4 cellular contexts compared by ENCODE assay signal in genomic region chr10:127699311-127699710, GRCh38. TPM values are rescaled to one million over a fixed set of nuclear protein-coding genes. Genes with fewer than 3 reads are reported as not detected.
"Had no signal": no experiment of that assay in that cellular context is flagged by ENCODE, and none has a peak within 500 bp of the region (broad histone marks: within the 10 kb centered on the region; RNA-seq: fewer than 3 reads in every experiment).

No MANE protein-coding gene starts in this region.

- DNase-seq: GDM1, GF-D8 had no signal

- H3K4me3 ChIP-seq: GM12878 had no signal

RNA-seq across cellular contexts. Expression of gene FOXI2, which starts 37.7 kb away (rescaled TPM):
- total RNA-seq: G401, GM12878 had no signal
- polyA plus RNA-seq: GM12878 had no signal
